In the genomic region with DNA sequence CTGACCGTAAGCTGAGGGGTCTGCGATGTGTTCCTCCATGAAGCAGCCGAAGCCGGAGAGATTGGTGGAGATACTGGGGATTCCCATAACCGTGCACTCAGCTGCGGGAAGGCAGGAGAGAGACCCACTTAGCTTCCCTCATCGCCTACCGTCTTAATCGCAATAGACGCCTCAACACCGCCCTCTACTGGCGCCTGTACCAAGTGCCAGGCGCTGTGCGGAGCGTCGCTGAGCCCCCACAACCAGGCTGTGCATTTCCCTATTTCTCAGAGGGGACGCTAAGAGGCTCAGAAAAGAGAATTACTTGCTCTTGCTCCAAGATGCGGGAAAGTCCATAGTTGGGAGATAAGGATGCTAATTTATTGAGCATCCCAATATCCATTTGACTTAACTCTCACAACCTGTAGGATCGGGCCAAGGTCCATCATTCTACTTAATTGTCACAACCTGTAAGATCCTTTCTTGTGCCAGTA, we compare ENCODE assay signal across 9 cellular contexts. TPM values are rescaled to one million over a fixed set of nuclear protein-coding genes. Genes with fewer than 3 reads are reported as not detected.
DNase-seq lines count a peak whose midpoint lies in the region; ATAC-seq and TF ChIP-seq lines count a peak whose summit lies in the region.
"Had no signal": no experiment of that assay in that cellular context is flagged by ENCODE, and none has a peak within 500 bp of the region (broad histone marks: within the 10 kb centered on the region; RNA-seq: fewer than 3 reads in every experiment).

No MANE protein-coding gene starts in this region.

- H3K36me3 Mint-ChIP-seq in activated T-helper 17 cell treated with anti-CD3 and anti-CD28 coated beads, Interleukin-2, amount 50 U/mL, for 72 hours (ENCODE audit: low read depth), result peaks cover 81% of the 10 kb centered on the region

- TF ChIP-seq POLR2A in ovary (IDR thresholded peaks at IDR 0.05) (no peak), upper lobe of left lung (IDR thresholded peaks at IDR 0.05) (no peak)

- H3K4me3 Mint-ChIP-seq in activated T-helper 17 cell treated with anti-CD3 and anti-CD28 coated beads, Interleukin-2, amount 50 U/mL, for 72 hours, result no peak overlapping the region

- H3K27me3 Mint-ChIP-seq in activated T-helper 17 cell treated with anti-CD3 and anti-CD28 coated beads, Interleukin-2, amount 50 U/mL, for 72 hours, result no peaks in the 10 kb centered on the region

- H3K9me3 ChIP-seq in ovary (no peaks in the 10 kb centered on the region), upper lobe of left lung (no peaks in the 10 kb centered on the region)

- intact Hi-C loops in ovary (cut with DNase I), result loop anchor here in 2 of 4 donors (5.0 kb wide), 2 partner anchors 184 to 189 kb away; no protein-coding TSS in a partner anchor

- peaks cover 14% of the 10 kb centered on the region for H3K4me1 Mint-ChIP-seq in activated T-helper 17 cell treated with anti-CD3 and anti-CD28 coated beads, Interleukin-2, amount 50 U/mL, for 72 hours

- DNase-seq in CMK (ENCODE audit: low read depth) (peak; percentile 88), HuH-7.5 (ENCODE audit: low spot score) (peak; percentile 88), RPMI7951 (ENCODE audit: low read depth) (peak; percentile 67), fibroblast of villous mesenchyme (ENCODE audit: low read depth) (peak; percentile 84), ovary (peak; percentile 78 to 91 (median 85)), upper lobe of left lung (peak; percentile 86 to 87)

- H3K27ac ChIP-seq in ovary (no peak overlapping the region), upper lobe of left lung (peak overlapping the region in 1 of 4 donors; percentile 64)

- no peak overlapping the region for H3K27ac Mint-ChIP-seq in activated T-helper 17 cell treated with anti-CD3 and anti-CD28 coated beads, Interleukin-2, amount 50 U/mL, for 72 hours

- H3K4me1 ChIP-seq in ovary (ENCODE audit: insufficient read depth), result peaks cover 3% of the 10 kb centered on the region
- H3K4me1 ChIP-seq in upper lobe of left lung, result peaks cover 22 to 37% (median 24%) of the 10 kb centered on the region in 4 donors

- no peaks in the 10 kb centered on the region for H3K36me3 ChIP-seq in ovary
- peaks cover 20 to 83% (median 57%) of the 10 kb centered on the region in 4 donors for H3K36me3 ChIP-seq in upper lobe of left lung

- H3K27me3 ChIP-seq in ovary (no peaks in the 10 kb centered on the region), upper lobe of left lung (no peaks in the 10 kb centered on the region)

- H3K9me3 Mint-ChIP-seq in activated T-helper 17 cell treated with anti-CD3 and anti-CD28 coated beads, Interleukin-2, amount 50 U/mL, for 72 hours, result no peaks in the 10 kb centered on the region

- TF ChIP-seq EP300 in ovary (IDR thresholded peaks at IDR 0.05) (no peak), upper lobe of left lung (IDR thresholded peaks at IDR 0.05) (no peak)

- ATAC-seq in activated T-helper 17 cell treated with anti-CD3 and anti-CD28 coated beads, Interleukin-2, amount 50 U/mL, for 72 hours (replicated peaks), result peak; percentile 80
- ATAC-seq in upper lobe of left lung (ENCODE audit: low FRiP score in 2 of 2) (peak; percentile 81 to 84), GM18909 (IDR thresholded peaks at IDR 0.05; ENCODE audit: poor library complexity, unreplicated experiment) (no peak)

- TF ChIP-seq CTCF in fibroblast of villous mesenchyme (IDR thresholded peaks at IDR 0.05; ENCODE audit: insufficient read depth, low read depth, low read length) (peak; percentile 94), ovary (IDR thresholded peaks at IDR 0.05) (peak; percentile 81 to 84 (median 84)), upper lobe of left lung (IDR thresholded peaks at IDR 0.05) (peak; percentile 81 to 95 (median 89))

- H3K4me3 ChIP-seq in fibroblast of villous mesenchyme (ENCODE audit: low read depth, low read length) (no peak overlapping the region), ovary (no peak overlapping the region), upper lobe of left lung (no peak overlapping the region)

- 17 to 20% (median 19%) methylated on average over 19 of the region's 19 CpGs for WGBS in ovary, 3 donors
- WGBS in upper lobe of left lung, 2 donors, result 11 to 17% methylated on average over 15 to 19 of the region's 19 CpGs

RNA-seq across cellular contexts. Expression of a gene that starts 5.8 kb away (rescaled TPM):
- total RNA-seq in RPMI7951 (2014; rRNA removed; shearing (Covaris generic)), result 4,698 and 4,789 TPM in 2 replicates
- total RNA-seq in activated T-helper 17 cell treated with anti-CD3 and anti-CD28 coated beads, Interleukin-2, amount 50 U/mL, for 72 hours, result 1,000 to 10,000 TPM; 1,320 to 1,710 TPM
- total RNA-seq in fibroblast of villous mesenchyme (2,928 and 4,150 TPM in 2 replicates), ovary (1,000 to 10,000 TPM; 1,608 to 2,908 (median 2,022) TPM), upper lobe of left lung (over 10,000 TPM in 3 of 6 donors, 1,000 to 10,000 TPM in 3; 5,928 to 23,282 (median 11,982) TPM)
- polyA plus RNA-seq in ovary, result 1,000 to 10,000 TPM; 2,697 to 3,617 TPM

RNA-seq across cellular contexts. Expression of a gene that starts 16.3 kb away (rescaled TPM):
- 66.6 and 98.1 TPM in 2 replicates for total RNA-seq in RPMI7951 (2014; rRNA removed; shearing (Covaris generic))
- 100 to 1,000 TPM; 286 to 464 TPM for total RNA-seq in activated T-helper 17 cell treated with anti-CD3 and anti-CD28 coated beads, Interleukin-2, amount 50 U/mL, for 72 hours
- total RNA-seq in fibroblast of villous mesenchyme (65.4 and 85.9 TPM in 2 replicates), ovary (10 to 100 TPM; 10.6 to 57.7 (median 45.9) TPM), upper lobe of left lung (100 to 1,000 TPM in 4 of 6 donors, 10 to 100 TPM in 2; 68.1 to 143 (median 112) TPM)
- polyA plus RNA-seq in ovary, result 10 to 100 TPM; 14.6 to 48.1 TPM

RNA-seq across cellular contexts. Expression of a gene that starts 22.1 kb away (rescaled TPM):
- 47.6 and 60.1 TPM in 2 replicates for total RNA-seq in RPMI7951 (2014; rRNA removed; shearing (Covaris generic))
- 10 to 100 TPM; 50.8 to 99.9 TPM for total RNA-seq in activated T-helper 17 cell treated with anti-CD3 and anti-CD28 coated beads, Interleukin-2, amount 50 U/mL, for 72 hours
- total RNA-seq in fibroblast of villous mesenchyme, result 39.6 and 43.2 TPM in 2 replicates
- total RNA-seq in ovary, result 10 to 100 TPM; 16.3 to 33.6 (median 29.0) TPM
- polyA plus RNA-seq in ovary, result 10 to 100 TPM; 17.0 to 32.5 TPM
- 10 to 100 TPM; 26.4 to 79.6 (median 35.6) TPM for total RNA-seq in upper lobe of left lung

RNA-seq across cellular contexts. Expression of a gene that starts 22.7 kb away (rescaled TPM):
- total RNA-seq in RPMI7951 (2014; rRNA removed; shearing (Covaris generic)), result 384 and 389 TPM in 2 replicates
- total RNA-seq in activated T-helper 17 cell treated with anti-CD3 and anti-CD28 coated beads, Interleukin-2, amount 50 U/mL, for 72 hours, result 100 to 1,000 TPM; 100 to 166 TPM
- total RNA-seq in fibroblast of villous mesenchyme, result 162 and 176 TPM in 2 replicates
- 100 to 1,000 TPM in 1 of 7 donors, 10 to 100 TPM in 6; 44.8 to 101 (median 56.6) TPM for total RNA-seq in ovary
- 10 to 100 TPM; 11.4 to 53.1 TPM for polyA plus RNA-seq in ovary
- total RNA-seq in upper lobe of left lung, result 100 to 1,000 TPM in 2 of 6 donors, 10 to 100 TPM in 4; 45.7 to 105 (median 70.6) TPM

RNA-seq across cellular contexts. Expression of a gene that starts 37.5 kb away (rescaled TPM):
- total RNA-seq in RPMI7951 (2014; rRNA removed; shearing (Covaris generic)), result not detected in 2 replicates
- 1 to 10 TPM; 1.2 to 3.8 TPM for total RNA-seq in activated T-helper 17 cell treated with anti-CD3 and anti-CD28 coated beads, Interleukin-2, amount 50 U/mL, for 72 hours
- total RNA-seq in fibroblast of villous mesenchyme (not detected in 2 replicates), ovary (under 1 TPM in 4 of 7 donors, not detected in 3; 0.28 to 0.78 (median 0.68) TPM), upper lobe of left lung (1 to 10 TPM; 1.9 to 6.3 (median 2.8) TPM)
- polyA plus RNA-seq in ovary, result under 1 TPM in 1 of 2 donors, not detected in 1; 0.52 TPM
- total RNA-seq: LHCN-M2 had no signal
